9 cellular contexts compared by ENCODE assay signal in the genomic region with DNA sequence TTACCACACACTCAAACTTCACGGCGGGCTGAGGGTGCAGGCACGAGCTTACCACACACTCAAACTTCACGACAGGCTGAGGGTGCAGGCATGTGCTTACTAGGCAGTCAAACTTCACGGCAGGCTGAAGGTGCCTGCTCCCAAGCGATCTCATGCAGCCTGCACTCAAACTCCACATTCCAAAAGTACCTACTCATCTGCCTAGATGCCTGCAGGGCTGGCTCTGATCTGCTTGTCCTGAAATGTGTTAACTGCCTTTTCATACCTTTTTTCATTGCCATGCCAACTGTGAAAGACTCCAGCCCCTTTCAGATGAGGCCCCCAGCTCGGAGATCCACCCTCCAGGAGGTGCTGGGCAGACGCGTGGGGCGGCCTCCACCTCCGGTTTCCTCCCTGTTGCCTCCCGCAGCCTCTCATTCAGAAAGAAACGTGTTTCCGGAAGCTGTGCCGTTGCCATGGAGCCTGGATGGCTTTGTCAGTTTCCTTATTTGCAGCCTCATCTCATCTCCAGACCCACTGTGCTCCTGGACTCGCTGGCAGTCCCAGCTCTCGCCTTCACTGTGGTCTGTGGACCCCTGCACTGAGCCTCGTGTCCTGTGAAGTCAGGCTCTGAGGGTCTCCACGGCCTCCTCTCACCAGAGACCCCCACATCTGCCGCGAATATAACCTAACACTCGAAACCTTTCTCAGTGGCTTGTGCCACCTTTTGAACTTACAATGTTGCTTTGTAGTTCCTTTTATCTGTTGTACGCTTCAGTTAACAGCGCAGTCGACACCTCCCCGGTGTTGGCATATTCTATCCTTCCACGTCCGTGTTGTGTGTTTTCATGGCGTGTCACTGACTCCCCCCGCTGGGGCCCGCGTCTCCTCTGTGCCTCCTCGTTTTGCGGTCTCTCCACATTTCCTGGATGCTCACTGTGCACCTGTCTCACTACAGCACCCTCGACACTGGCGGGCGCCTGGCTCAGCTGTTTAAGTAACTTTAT.
A peak's percentile ranks its signal among the peaks of the same experiment; 100 is the strongest.
DNase-seq lines count a peak whose midpoint lies in the region; ATAC-seq, FAIRE-seq and TF ChIP-seq lines count a peak whose summit lies in the region.
"Had no signal": no experiment of that assay in that cellular context is flagged by ENCODE, and none has a peak within 500 bp of the region (broad histone marks: within the 10 kb centered on the region; RNA-seq: fewer than 3 reads in every experiment).

No MANE protein-coding gene starts in this region.

- H3K4me2 ChIP-seq in K562 (ENCODE audit: insufficient read depth, low read length), result no peak overlapping the region

- ATAC-seq in K562 (no peak; the same call in 2 of the 3 replicates), GM18873 (IDR thresholded peaks at IDR 0.05; ENCODE audit: low FRiP score, unreplicated experiment) (no peak)

- no peak overlapping the region for H2AFZ ChIP-seq in K562 (ENCODE audit: low read depth, low read length)
- H2AFZ ChIP-seq in neuron (ENCODE audit: low read depth, low read length), result no peak overlapping the region

- POLR2A ChIA-PET in K562 (lab: Yijun Ruan, JAX), result interaction anchor here (0.6 kb wide), 1 partner anchor 49 kb away, joined by 3 read pairs; no protein-coding TSS in a partner anchor

- peak; percentile 13 for DNase-seq in GF-D8 (lab: John Stamatoyannopoulos, UW)
- DNase-seq in T-helper 9 cell, result peak; percentile 46
- peak in 1 of 4 experiments; percentile 5 for DNase-seq in K562 (ENCODE audit: extremely low read depth in 1 of 4, low spot score in 3 of 4)
- DNase-seq in HT-29 (ENCODE audit: low spot score), result no peak
- DNase-seq in cerebellum (ENCODE audit: low spot score), result no peak

- no peak for TF ChIP-seq CTCF in K562 (IDR thresholded peaks at IDR 0.05 in 2 of 3, conservative IDR thresholded peaks at IDR 0.05 in 1 of 3; ENCODE audit: insufficient read depth in 2 of 3, low read depth in 1 of 3, low read length in 3 of 3)

- in situ Hi-C loops in K562 (cut with MboI), result no loop called here

- WGBS in K562 (ENCODE audit: insufficient coverage, low coverage, missing lambda C conversion rate), result 1% methylated on average over 34 of the region's 37 CpGs

- H3K9ac ChIP-seq in HUES6 (ENCODE audit: low read length) (peak overlapping the region; percentile 19), K562 (ENCODE audit: insufficient read depth in 1 of 2, low read depth in 2 of 2, low read length in 2 of 2) (no peak overlapping the region)

- H3K9me3 ChIP-seq in HUES6 (ENCODE audit: control insufficient read depth, insufficient read depth, low read depth, low read length) (no peaks in the 10 kb centered on the region; the same call in 1 of the 2 replicates), K562 (replicated peaks; ENCODE audit: control insufficient read depth, insufficient read depth, low read depth, low read length) (peaks cover 6% of the 10 kb centered on the region), neuron (ENCODE audit: low read length) (no peaks in the 10 kb centered on the region)

- H3K27me3 ChIP-seq in HUES6 (ENCODE audit: control insufficient read depth, insufficient read depth, low read length) (no peaks in the 10 kb centered on the region), K562 (ENCODE audit: control insufficient read depth in 2 of 2, insufficient read depth in 2 of 2, low read length in 2 of 2) (peaks cover 3 to 43% of the 10 kb centered on the region in 2 experiments; a peak in 3 of 5 replicates), neuron (ENCODE audit: insufficient read depth, low read length) (no peaks in the 10 kb centered on the region)

- H3K27ac ChIP-seq in HUES6 (ENCODE audit: low read depth, low read length), result no peak overlapping the region
- H3K27ac ChIP-seq in K562 (ENCODE audit: extremely low read depth, low read depth, low read length), result no peak overlapping the region

- H3K79me2 ChIP-seq in K562 (ENCODE audit: control insufficient read depth, insufficient read depth, low read length), result no peaks in the 10 kb centered on the region

- CTCF ChIA-PET in K562 (lab: Yijun Ruan, JAX; ENCODE audit: low intra/inter-chr PET ratio), result no interaction called here

- TF ChIP-seq EP300 in K562 (IDR thresholded peaks at IDR 0.05; ENCODE audit: low read length), result no peak

- TF ChIP-seq POLR2A in K562 (conservative IDR thresholded peaks at IDR 0.05), result no peak

- no TSS peak for BruUV-seq in K562 (replicated peaks; lab: Mats Ljungman, UMichigan)

- no peak for TF ChIP-seq RAD21 in K562 (CRISPR knock-in tag; conservative IDR thresholded peaks at IDR 0.05 in 1 of 2, IDR thresholded peaks at IDR 0.05 in 1 of 2)

- H3K4me3 ChIP-seq in HUES6 (ENCODE audit: low read depth, low read length) (no peak overlapping the region), K562 (no peak overlapping the region), neuron (ENCODE audit: low read length) (peak overlapping the region; percentile 10)
- H3K4me3 ChIP-seq: lung had no signal

- FAIRE-seq in K562 (lab: Jason Lieb, UNC), result no peak

- H3K9me1 ChIP-seq in K562 (ENCODE audit: control insufficient read depth, insufficient read depth, low read length), result no peaks in the 10 kb centered on the region

- H3K4me1 ChIP-seq in HUES6 (ENCODE audit: control insufficient read depth, insufficient read depth, low read length) (peaks cover 13% of the 10 kb centered on the region; the same call in 1 of the 2 replicates), K562 (replicated peaks in 1 of 2; ENCODE audit: control insufficient read depth in 2 of 2, insufficient read depth in 2 of 2, low read length in 2 of 2) (no peaks in the 10 kb centered on the region; a peak in 1 of 5 replicates), neuron (ENCODE audit: insufficient read depth, low read length) (peaks cover 32% of the 10 kb centered on the region)

- no peaks in the 10 kb centered on the region for H4K20me1 ChIP-seq in K562 (replicated peaks; ENCODE audit: control insufficient read depth, insufficient read depth, low read length)

- H3K36me3 ChIP-seq in HUES6 (ENCODE audit: control insufficient read depth, insufficient read depth, low read length) (no peaks in the 10 kb centered on the region), K562 (ENCODE audit: control insufficient read depth, insufficient read depth, low read length) (no peaks in the 10 kb centered on the region), neuron (ENCODE audit: insufficient read depth, low read length) (no peaks in the 10 kb centered on the region)

- intact Hi-C loops in K562 (cut with micrococcal nuclease), result no loop called here

TF ChIP-seq in K562, 482 proteins besides CTCF, POLR2A, EP300 and RAD21:
- TF ChIP-seq RFX1 (IDR thresholded peaks at IDR 0.05) (peak; percentile 59), FOXK2 (conservative IDR thresholded peaks at IDR 0.05 in 1 of 2, IDR thresholded peaks at IDR 0.05 in 1 of 2; ENCODE audit: low read depth in 2 of 2) (no peak)

Comparison
In these comparisons a context has a peak if more than half of its experiments do, and no peak if none do; other contexts are left out.
1. DNase-seq: peak in GF-D8 (single experiment) and T-helper 9 cell (single experiment); none in HT-29 (single experiment) and cerebellum (single experiment).